Comparison of ENCODE assay signal across 13 cellular contexts in genomic region chr1:230857822-230858221, GRCh38. TPM values are rescaled to one million over a fixed set of nuclear protein-coding genes. Genes with fewer than 3 reads are reported as not detected.
DNase-seq lines count a peak whose midpoint lies in the region; ATAC-seq and TF ChIP-seq lines count a peak whose summit lies in the region.
"Had no signal": no experiment of that assay in that cellular context is flagged by ENCODE, and none has a peak within 500 bp of the region (broad histone marks: within the 10 kb centered on the region; RNA-seq: fewer than 3 reads in every experiment).

No MANE protein-coding gene starts in this region.

- H3K4me1 Mint-ChIP-seq in nephron, result peaks cover 95% of the 10 kb centered on the region
- peaks cover 2% of the 10 kb centered on the region for H3K4me1 Mint-ChIP-seq in activated CD8-positive, alpha-beta memory T cell treated with anti-CD3 and anti-CD28 coated beads, Interleukin-2, amount 10 ng/mL, durations not matched to agents 7 days and 5 days
- H3K4me1 Mint-ChIP-seq: activated B cell treated with CpG ODN at 0.5 μM for 24 hours had no signal

- 33 to 53% (median 47%) methylated on average over 1 of the region's 1 CpG for WGBS in heart left ventricle, 4 donors

- ATAC-seq in heart left ventricle, result no peak
- no peak for ATAC-seq in activated CD8-positive, alpha-beta memory T cell treated with anti-CD3 and anti-CD28 coated beads, Interleukin-2, amount 10 ng/mL, durations not matched to agents 7 days and 5 days

- intact Hi-C loops in left ventricle myocardium inferior (cut with micrococcal nuclease), result no loop called here
- intact Hi-C loops in heart left ventricle (cut with DNase I), result no loop called here
- intact Hi-C loops in vagina (cut with DNase I), result no loop called here

- H3K27ac ChIP-seq in left ventricle myocardium inferior (replicated peaks), result peak overlapping the region; percentile 92
- H3K27ac ChIP-seq in heart left ventricle, result peak overlapping the region in 4 of 12 donors; percentile 0 to 64 (median 56)
- H3K27ac ChIP-seq in vagina, result peak overlapping the region; percentile 36

- H3K4me3 ChIP-seq in left ventricle myocardium inferior (no peak overlapping the region), heart left ventricle (no peak overlapping the region), vagina (no peak overlapping the region)

- no peak for TF ChIP-seq POLR2A in heart left ventricle (IDR thresholded peaks at IDR 0.05)
- no peak for TF ChIP-seq POLR2A in vagina (IDR thresholded peaks at IDR 0.05)

- H3K4me1 ChIP-seq in left ventricle myocardium inferior (peaks cover 98% of the 10 kb centered on the region), heart left ventricle (peaks cover 0 to 88% (median 48%) of the 10 kb centered on the region in 12 donors), vagina (peaks cover 58% of the 10 kb centered on the region)

- H3K9me3 ChIP-seq in left ventricle myocardium inferior (replicated peaks), result peaks cover 5% of the 10 kb centered on the region
- peaks cover 0 to 8% (median 0%) of the 10 kb centered on the region in 12 donors for H3K9me3 ChIP-seq in heart left ventricle
- no peaks in the 10 kb centered on the region for H3K9me3 ChIP-seq in vagina

- H3K27me3 Mint-ChIP-seq in nephron (ENCODE audit: low read depth), result no peaks in the 10 kb centered on the region
- no peaks in the 10 kb centered on the region for H3K27me3 Mint-ChIP-seq in activated CD8-positive, alpha-beta memory T cell treated with anti-CD3 and anti-CD28 coated beads, Interleukin-2, amount 10 ng/mL, durations not matched to agents 7 days and 5 days
- H3K27me3 Mint-ChIP-seq: activated B cell treated with CpG ODN at 0.5 μM for 24 hours; activated naive CD4-positive, alpha-beta T cell treated with anti-CD3 and anti-CD28 coated beads, Interleukin-2, amount 50 U/mL, for 24 hours had no signal

- no peak for TF ChIP-seq CTCF in left ventricle myocardium inferior (IDR thresholded peaks at IDR 0.05; ENCODE audit: borderline replicate concordance)
- no peak for TF ChIP-seq CTCF in heart left ventricle (IDR thresholded peaks at IDR 0.05)
- no peak for TF ChIP-seq CTCF in nephron (IDR thresholded peaks at IDR 0.05; ENCODE audit: unreplicated experiment in 3 of 3)
- no peak for TF ChIP-seq CTCF in vagina (IDR thresholded peaks at IDR 0.05)
- no peak for TF ChIP-seq CTCF in GM13977 (IDR thresholded peaks at IDR 0.05; ENCODE audit: extremely low read depth, insufficient read depth, missing control alignments)

- in situ Hi-C loops in GM13977 (cut with MboI; ENCODE audit: low pct_unique_long_range_greater_than_20kb, low sequenced_read_pairs, unreplicated experiment), result no loop called here

- H3K27me3 ChIP-seq in left ventricle myocardium inferior (ENCODE audit: low read depth), result no peaks in the 10 kb centered on the region
- H3K27me3 ChIP-seq in heart left ventricle, result no peaks in the 10 kb centered on the region
- H3K27me3 ChIP-seq in vagina, result no peaks in the 10 kb centered on the region

- CTCF ChIA-PET in activated CD8-positive, alpha-beta memory T cell treated with anti-CD3 and anti-CD28 coated beads, Interleukin-2, amount 10 ng/mL, durations not matched to agents 7 days and 5 days (lab: Charles Lee), result interaction anchor here (0.7 kb wide), 1 partner anchor 33 kb away, joined by 4 read pairs; no protein-coding TSS in a partner anchor

- no peak for DNase-seq in left ventricle myocardium inferior
- no peak for DNase-seq in heart left ventricle
- peak; percentile 29 for DNase-seq in fibroblast of gingiva (ENCODE audit: low read depth)
- DNase-seq in vagina (ENCODE audit: extremely low spot score in 2 of 2), result no peak
- DNase-seq in activated CD8-positive, alpha-beta memory T cell treated with anti-CD3 and anti-CD28 coated beads, Interleukin-2, amount 10 ng/mL, durations not matched to agents 7 days and 5 days, result no peak
- no peak for DNase-seq in activated CD4-positive, alpha-beta T cell treated with anti-CD3 and anti-CD28 coated beads for 4 hours
- no peak for DNase-seq in GM13977 (ENCODE audit: low spot score)
- DNase-seq: activated B cell treated with CpG ODN at 0.5 μM for 24 hours, Karpas-422, NCI-H1436, T-helper 1 cell had no signal

- H3K27ac Mint-ChIP-seq in nephron, result peak overlapping the region; percentile 73 to 83 (median 81)
- no peak overlapping the region for H3K27ac Mint-ChIP-seq in activated CD8-positive, alpha-beta memory T cell treated with anti-CD3 and anti-CD28 coated beads, Interleukin-2, amount 10 ng/mL, durations not matched to agents 7 days and 5 days
- H3K27ac Mint-ChIP-seq: activated B cell treated with CpG ODN at 0.5 μM for 24 hours; activated naive CD4-positive, alpha-beta T cell treated with anti-CD3 and anti-CD28 coated beads, Interleukin-2, amount 50 U/mL, for 24 hours had no signal

- peaks cover 2% of the 10 kb centered on the region for H3K9me3 Mint-ChIP-seq in nephron
- no peaks in the 10 kb centered on the region for H3K9me3 Mint-ChIP-seq in activated CD8-positive, alpha-beta memory T cell treated with anti-CD3 and anti-CD28 coated beads, Interleukin-2, amount 10 ng/mL, durations not matched to agents 7 days and 5 days (ENCODE audit: low read depth)
- H3K9me3 Mint-ChIP-seq: activated B cell treated with CpG ODN at 0.5 μM for 24 hours; activated naive CD4-positive, alpha-beta T cell treated with anti-CD3 and anti-CD28 coated beads, Interleukin-2, amount 50 U/mL, for 24 hours had no signal

- peaks cover 63% of the 10 kb centered on the region for H3K36me3 Mint-ChIP-seq in nephron (ENCODE audit: low read depth)
- H3K36me3 Mint-ChIP-seq in activated CD8-positive, alpha-beta memory T cell treated with anti-CD3 and anti-CD28 coated beads, Interleukin-2, amount 10 ng/mL, durations not matched to agents 7 days and 5 days, result no peaks in the 10 kb centered on the region

- H3K4me3 Mint-ChIP-seq in nephron, result no peak overlapping the region
- H3K4me3 Mint-ChIP-seq in activated CD8-positive, alpha-beta memory T cell treated with anti-CD3 and anti-CD28 coated beads, Interleukin-2, amount 10 ng/mL, durations not matched to agents 7 days and 5 days, result no peak overlapping the region
- H3K4me3 Mint-ChIP-seq: activated B cell treated with CpG ODN at 0.5 μM for 24 hours; activated naive CD4-positive, alpha-beta T cell treated with anti-CD3 and anti-CD28 coated beads, Interleukin-2, amount 50 U/mL, for 24 hours had no signal

- H3K36me3 ChIP-seq in left ventricle myocardium inferior (peaks cover 24% of the 10 kb centered on the region), heart left ventricle (peaks cover 0 to 31% (median 16%) of the 10 kb centered on the region in 9 donors), vagina (peaks cover 0 to 14% of the 10 kb centered on the region in 2 donors)

RNA-seq across cellular contexts. Expression of gene C1orf198, which starts 10.5 kb away (rescaled TPM):
- 32.7 TPM for total RNA-seq in left ventricle myocardium inferior
- 100 to 1,000 TPM in 1 of 9 donors, 10 to 100 TPM in 8; 29.7 to 145 (median 63.8) TPM for total RNA-seq in heart left ventricle
- 10 to 100 TPM; 23.1 to 72.8 TPM for polyA plus RNA-seq in heart left ventricle
- 38.8 TPM for total RNA-seq in vagina
- 1 to 10 TPM; 1.8 to 3.6 TPM for total RNA-seq in activated CD8-positive, alpha-beta memory T cell treated with anti-CD3 and anti-CD28 coated beads, Interleukin-2, amount 10 ng/mL, durations not matched to agents 7 days and 5 days
